Comparison of ENCODE assay signal across 12 cellular contexts in the genomic region with DNA sequence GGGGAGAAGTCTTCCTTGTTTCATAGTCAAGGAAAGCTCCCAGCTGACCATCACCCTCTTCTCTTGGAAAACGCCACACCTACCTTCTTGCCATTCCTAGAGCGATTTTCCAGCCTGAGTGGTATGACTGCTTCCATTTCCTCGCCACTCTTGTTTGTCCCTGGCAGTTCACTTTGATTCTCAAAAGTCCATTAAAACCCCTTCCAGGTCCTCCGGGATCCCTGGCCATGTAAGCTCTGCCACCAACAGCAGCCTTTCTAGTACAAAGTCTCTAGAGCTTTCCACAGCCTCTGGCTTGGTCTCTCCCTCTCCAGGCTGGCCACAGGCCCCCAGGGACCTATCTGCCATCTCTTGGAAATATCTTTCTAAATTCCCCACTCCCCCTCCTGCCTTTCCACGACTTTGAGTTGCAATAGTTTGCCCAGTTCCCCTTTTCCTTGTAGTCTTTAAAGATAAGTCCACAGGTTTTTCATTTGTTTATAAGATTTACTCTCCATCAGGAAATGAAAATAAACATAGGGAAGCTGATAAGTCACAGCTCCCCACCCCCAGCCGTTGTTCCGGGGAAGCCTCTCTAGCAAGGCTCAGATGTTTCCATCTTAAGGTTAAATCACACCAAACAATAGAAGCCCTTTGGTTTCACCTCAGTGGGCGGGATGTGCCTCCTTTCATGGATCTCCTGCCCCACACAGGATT. TPM values are rescaled to one million over a fixed set of nuclear protein-coding genes. Genes with fewer than 3 reads are reported as not detected.
A peak's percentile ranks its signal among the peaks of the same experiment; 100 is the strongest.
DNase-seq lines count a peak whose midpoint lies in the region; FAIRE-seq and TF ChIP-seq lines count a peak whose summit lies in the region.
"Had no signal": no experiment of that assay in that cellular context is flagged by ENCODE, and none has a peak within 500 bp of the region (broad histone marks: within the 10 kb centered on the region; RNA-seq: fewer than 3 reads in every experiment).

No MANE protein-coding gene starts in this region.

- no peaks in the 10 kb centered on the region for H4K20me1 ChIP-seq in endothelial cell of umbilical vein (replicated peaks; ENCODE audit: control insufficient read depth, extremely low read depth, insufficient read depth, low read length)

- POLR2A ChIA-PET in endothelial cell of umbilical vein (lab: Charles Lee), result no interaction called here

- no peak overlapping the region for H3K9ac ChIP-seq in endothelial cell of umbilical vein (replicated peaks; ENCODE audit: extremely low read depth, insufficient read depth, low read length)

- BruUV-seq in endothelial cell of umbilical vein (replicated peaks; lab: Mats Ljungman, UMichigan), result no TSS peak

- no peaks in the 10 kb centered on the region for H3K79me2 ChIP-seq in endothelial cell of umbilical vein (ENCODE audit: control insufficient read depth, insufficient read depth, low read length)

- no peak overlapping the region for H3K4me2 ChIP-seq in endothelial cell of umbilical vein (ENCODE audit: insufficient read depth, low read length)

- H3K9me3 ChIP-seq in endothelial cell of umbilical vein (replicated peaks; ENCODE audit: control insufficient read depth, insufficient read depth, low read length), result no peaks in the 10 kb centered on the region
- H3K9me3 ChIP-seq: tibial artery had no signal

- H3K4me1 ChIP-seq in endothelial cell of umbilical vein (ENCODE audit: control insufficient read depth, extremely low read depth, insufficient read depth, low read length), result peaks cover 17% of the 10 kb centered on the region

- no peak for TF ChIP-seq POLR2A in endothelial cell of umbilical vein (IDR thresholded peaks at IDR 0.05; ENCODE audit: low read depth, low read length)

- dilution Hi-C loops in endothelial cell of umbilical vein (cut with MboI; ENCODE audit: extremely low pct_ligation_motif_present, low sequenced_read_pairs), result no loop called here

- intact Hi-C loops in endothelial cell of umbilical vein (cut with micrococcal nuclease), result no loop called here

- peak; percentile 43 for DNase-seq in DMS153 (lab: John Stamatoyannopoulos, UW)
- DNase-seq in DMS153 treated with DMSO at 0.1 percent for 48 hours (lab: John Stamatoyannopoulos, UW; ENCODE audit: unreplicated experiment), result no peak
- DNase-seq in NCI-H2227 treated with DMSO at 0.1 percent for 48 hours (lab: John Stamatoyannopoulos, UW), result peak; percentile 67
- no peak for DNase-seq in endothelial cell of umbilical vein (ENCODE audit: low read depth, low spot score)
- DNase-seq in retina, result peak; percentile 54
- DNase-seq in stimulated activated CD8-positive, alpha-beta memory T cell treated with anti-CD3 and anti-CD28 coated beads, Interleukin-4, amount 100 ng/mL, for 48 hours, result no peak
- no peak for DNase-seq in activated CD8-positive, alpha-beta memory T cell treated with anti-CD3 and anti-CD28 coated beads, Interleukin-2, amount 50 U/mL, for 48 hours
- no peak for DNase-seq in T-helper 1 cell
- DNase-seq: aorta, DND-41 had no signal

- no peak for TF ChIP-seq CTCF in endothelial cell of umbilical vein (IDR thresholded peaks at IDR 0.05; ENCODE audit: extremely low read depth in 1 of 2, insufficient read depth in 1 of 2, low read depth in 1 of 2, low read length in 2 of 2)

- no peaks in the 10 kb centered on the region for H3K36me3 ChIP-seq in endothelial cell of umbilical vein (ENCODE audit: control insufficient read depth in 2 of 2, extremely low read depth in 1 of 2, insufficient read depth in 2 of 2, low read length in 2 of 2)
- H3K36me3 ChIP-seq: tibial artery had no signal

- no peak overlapping the region for H3K4me3 ChIP-seq in endothelial cell of umbilical vein (replicated peaks in 1 of 3; ENCODE audit: insufficient read depth in 1 of 3, low read depth in 1 of 3, low read length in 3 of 3)

- H2AFZ ChIP-seq in endothelial cell of umbilical vein (ENCODE audit: low read depth, low read length), result peak overlapping the region; percentile 40

- H3K27me3 ChIP-seq in endothelial cell of umbilical vein (ENCODE audit: control insufficient read depth in 2 of 2, insufficient read depth in 2 of 2, low read length in 2 of 2), result peaks cover 0 to 3% of the 10 kb centered on the region in 2 experiments
- H3K27me3 ChIP-seq: tibial artery had no signal

- no peak overlapping the region for H3K27ac ChIP-seq in endothelial cell of umbilical vein (ENCODE audit: insufficient read depth, low read depth, low read length)
- H3K27ac ChIP-seq: 22Rv1, tibial artery had no signal

- CTCF ChIA-PET in endothelial cell of umbilical vein (lab: Charles Lee), result interaction anchor here (0.6 to 0.7 kb wide), 2 partner anchors 34 to 484 kb away, joined by 3 read pairs; no protein-coding TSS in a partner anchor

- H3K9me1 ChIP-seq in endothelial cell of umbilical vein (replicated peaks; ENCODE audit: control insufficient read depth, extremely low read depth, insufficient read depth, low read length), result no peaks in the 10 kb centered on the region

- peak; percentile 18 for FAIRE-seq in endothelial cell of umbilical vein (lab: Jason Lieb, UNC)

TF ChIP-seq in endothelial cell of umbilical vein, 7 proteins besides CTCF, POLR2A, EP300 and RAD21:
- TF ChIP-seq GATA2 (IDR thresholded peaks at IDR 0.05; ENCODE audit: insufficient read depth, insufficient read length, low read depth, low read length) (no peak), JUN (IDR thresholded peaks at IDR 0.05; ENCODE audit: borderline replicate concordance, insufficient read depth, insufficient read length, low read depth) (no peak), EZH2 (IDR thresholded peaks at IDR 0.05; ENCODE audit: borderline replicate concordance, low read depth, low read length, severe bottlenecking) (no peak), MYC (IDR thresholded peaks at IDR 0.05; ENCODE audit: low read depth, low read length) (no peak), POLR2AphosphoS5 (IDR thresholded peaks at IDR 0.05; ENCODE audit: insufficient read depth, low read depth, low read length) (no peak), FOS (IDR thresholded peaks at IDR 0.05; ENCODE audit: borderline replicate concordance, insufficient read depth, low read length) (no peak)
- TF ChIP-seq, protein P1, sequence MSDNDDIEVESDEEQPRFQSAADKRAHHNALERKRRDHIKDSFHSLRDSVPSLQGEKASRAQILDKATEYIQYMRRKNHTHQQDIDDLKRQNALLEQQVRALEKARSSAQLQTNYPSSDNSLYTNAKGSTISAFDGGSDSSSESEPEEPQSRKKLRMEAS (IDR thresholded peaks at IDR 0.05; ENCODE audit: insufficient read depth, insufficient read length), result no peak

RNA-seq across cellular contexts. Expression of a gene that starts 42.9 kb away (rescaled TPM):
- 73.5 and 83.4 TPM in 2 replicates for total RNA-seq in endothelial cell of umbilical vein
- polyA plus RNA-seq in endothelial cell of umbilical vein, result 13.7 and 19.3 TPM in 2 replicates
- polyA plus RNA-seq in endothelial cell of umbilical vein (2011; cell fraction: cytosol; rRNA removed), result 30.1 and 30.3 TPM in 2 replicates
- 23.8 and 38.6 TPM in 2 replicates for polyA plus RNA-seq in endothelial cell of umbilical vein (2011; cell fraction: nucleus; rRNA removed)
- polyA plus RNA-seq in endothelial cell of umbilical vein (2012), result 51.6 and 59.2 TPM in 2 replicates
- polyA minus RNA-seq in endothelial cell of umbilical vein, result 24.3 and 24.7 TPM in 2 replicates
- polyA minus RNA-seq in endothelial cell of umbilical vein (2011; cell fraction: cytosol; rRNA and poly(A)+ RNA removed), result 45.3 TPM
- polyA minus RNA-seq in endothelial cell of umbilical vein (2011; cell fraction: nucleus; rRNA and poly(A)+ RNA removed), result 31.5 and 42.6 TPM in 2 replicates

Comparison
In these comparisons a context has a peak if more than half of its experiments do, and no peak if none do; other contexts are left out.
1. DNase-seq: peak in DMS153 (single experiment), NCI-H2227 treated with DMSO at 0.1 percent for 48 hours (single experiment) and retina (single experiment); none in DMS153 treated with DMSO at 0.1 percent for 48 hours (single experiment), endothelial cell of umbilical vein (single experiment), stimulated activated CD8-positive, alpha-beta memory T cell treated with anti-CD3 and anti-CD28 coated beads, Interleukin-4, amount 100 ng/mL, for 48 hours (single experiment), activated CD8-positive, alpha-beta memory T cell treated with anti-CD3 and anti-CD28 coated beads, Interleukin-2, amount 50 U/mL, for 48 hours (single experiment) and T-helper 1 cell (0 of 5).